1 cellular context compared by ENCODE assay signal in genomic region chr4:73832651-73833237, GRCh38.
TF ChIP-seq lines count a peak whose summit lies in the region.

No MANE protein-coding gene starts in this region.

TF ChIP-seq in K562, 482 proteins besides CTCF, POLR2A, EP300 and RAD21 (continues in another document):
- TF ChIP-seq ARHGAP35 (IDR thresholded peaks at IDR 0.05; ENCODE audit: partially characterized antibody) = no peak
- TF ChIP-seq NCOR1 (IDR thresholded peaks at IDR 0.05) = peak; percentile 93
- no peak for TF ChIP-seq ZNF280B (CRISPR knock-in tag; IDR thresholded peaks at IDR 0.05)
- TF ChIP-seq ZC3H11A (IDR thresholded peaks at IDR 0.05; ENCODE audit: low read depth, low read length) = no peak
- no peak for TF ChIP-seq ZNF280A (IDR thresholded peaks at IDR 0.05; ENCODE audit: low read depth, partially characterized antibody)
- no peak for TF ChIP-seq PHB (CRISPR knock-in tag; IDR thresholded peaks at IDR 0.05)
- no peak for TF ChIP-seq MBD2 (IDR thresholded peaks at IDR 0.05; ENCODE audit: borderline replicate concordance, low read depth)
- TF ChIP-seq XRCC3 (IDR thresholded peaks at IDR 0.05) = no peak
- TF ChIP-seq MEF2D (tag; conservative IDR thresholded peaks at IDR 0.05; ENCODE audit: low read depth) = 0 out of 2 replicates have a peak, but pooled peaks have one; percentile 47
- peak; percentile 81 to 85 for TF ChIP-seq FOXA3 (CRISPR knock-in tag; conservative IDR thresholded peaks at IDR 0.05 in 1 of 2, IDR thresholded peaks at IDR 0.05 in 1 of 2)
- TF ChIP-seq LEF1 (IDR thresholded peaks at IDR 0.05) = peak; percentile 92
- TF ChIP-seq MAFK (IDR thresholded peaks at IDR 0.05; ENCODE audit: low read length) = peak; percentile 94
- no peak for TF ChIP-seq TBP (optimal IDR thresholded peaks at IDR 0.05; ENCODE audit: low read depth, low read length)
- TF ChIP-seq YBX1 (IDR thresholded peaks at IDR 0.05) = no peak
- TF ChIP-seq TRIM24 (IDR thresholded peaks at IDR 0.05) = peak; percentile 90 to 92
- peak; percentile 83 for TF ChIP-seq BACH1 (tag; IDR thresholded peaks at IDR 0.05)
- no peak for TF ChIP-seq GATAD2A (IDR thresholded peaks at IDR 0.05)
- TF ChIP-seq EHMT2 (IDR thresholded peaks at IDR 0.05) = peak; percentile 78; the same call in 1 of the 2 replicates
- peak; percentile 39; the same call in 1 of the 2 replicates for TF ChIP-seq ELF1 (tag; IDR thresholded peaks at IDR 0.05)
- no peak for TF ChIP-seq ZNF282 (CRISPR knock-in tag; IDR thresholded peaks at IDR 0.05)
- TF ChIP-seq RNF219 (CRISPR knock-in tag; IDR thresholded peaks at IDR 0.05) = no peak
- TF ChIP-seq MITF (IDR thresholded peaks at IDR 0.05) = no peak
- no peak for TF ChIP-seq PTBP1 (IDR thresholded peaks at IDR 0.05; ENCODE audit: low read depth, low read length)
- TF ChIP-seq ESRRA (IDR thresholded peaks at IDR 0.05; ENCODE audit: borderline replicate concordance, low read depth) = peak; percentile 71
- TF ChIP-seq BHLHE40 (IDR thresholded peaks at IDR 0.05; ENCODE audit: low read length) = peak; percentile 19; the same call in 1 of the 2 replicates
- TF ChIP-seq MXD1 (CRISPR knock-in tag; IDR thresholded peaks at IDR 0.05; ENCODE audit: borderline replicate concordance, poor library complexity, severe bottlenecking) = no peak
- TF ChIP-seq CREB1 (IDR thresholded peaks at IDR 0.05) = peak; percentile 47; the same call in 1 of the 2 replicates
- no peak for TF ChIP-seq CREB1 (CRISPR knock-in tag; IDR thresholded peaks at IDR 0.05)
- no peak for TF ChIP-seq SIX5 (IDR thresholded peaks at IDR 0.05; ENCODE audit: borderline replicate concordance in 1 of 2, insufficient read depth in 1 of 2, low read depth in 1 of 2, low read length in 2 of 2)
- TF ChIP-seq ZNF764 (CRISPR knock-in tag; IDR thresholded peaks at IDR 0.05; ENCODE audit: low read depth) = no peak
- no peak for TF ChIP-seq CBFB (CRISPR knock-in tag; IDR thresholded peaks at IDR 0.05)
- no peak for TF ChIP-seq RHOXF2B (CRISPR knock-in tag; conservative IDR thresholded peaks at IDR 0.05)
- peak; percentile 91 for TF ChIP-seq KLF16 (IDR thresholded peaks at IDR 0.05)
- peak; percentile 69; the same call in 1 of the 2 replicates for TF ChIP-seq ZNF395 (CRISPR knock-in tag; IDR thresholded peaks at IDR 0.05)
- TF ChIP-seq CSDE1 (IDR thresholded peaks at IDR 0.05) = no peak
- TF ChIP-seq SRF (CRISPR knock-in tag; IDR thresholded peaks at IDR 0.05) = no peak
- no peak; the same call in 1 of the 2 replicates for TF ChIP-seq CUX1 (CRISPR knock-in tag; IDR thresholded peaks at IDR 0.05)
- TF ChIP-seq HES1 (IDR thresholded peaks at IDR 0.05; ENCODE audit: low read depth) = peak; percentile 75
- peak; percentile 72 for TF ChIP-seq PKNOX1 (IDR thresholded peaks at IDR 0.05)
- TF ChIP-seq STAT6 (CRISPR knock-in tag; IDR thresholded peaks at IDR 0.05) = no peak
- peak in 1 of 2 experiments; percentile 58; a peak in 1 of 4 replicates for TF ChIP-seq ZNF639 (CRISPR knock-in tag; conservative IDR thresholded peaks at IDR 0.05 in 1 of 2, IDR thresholded peaks at IDR 0.05 in 1 of 2)
